8 cellular contexts compared by ENCODE assay signal in the genomic region with DNA sequence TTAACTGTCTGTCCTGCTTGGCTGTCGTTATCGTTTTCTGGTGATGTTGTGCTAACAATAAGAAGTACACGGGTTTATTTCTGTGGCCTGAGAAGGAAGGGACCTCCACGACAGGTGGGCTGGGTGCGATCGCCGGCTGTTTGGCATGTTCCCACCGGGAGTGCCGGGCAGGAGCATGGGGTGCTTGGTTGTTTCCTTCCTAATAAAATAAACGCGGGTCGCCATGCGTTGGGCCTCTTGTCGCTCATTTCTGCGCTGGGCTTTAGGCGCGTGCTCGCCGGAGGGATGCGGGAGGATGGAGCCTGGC. TPM values are rescaled to one million over a fixed set of nuclear protein-coding genes. Genes with fewer than 3 reads are reported as not detected.
DNase-seq lines count a peak whose midpoint lies in the region; ATAC-seq, FAIRE-seq and TF ChIP-seq lines count a peak whose summit lies in the region.

No MANE protein-coding gene starts in this region.

- DNase-seq in BJ (ENCODE audit: low read depth) (no peak), caudate nucleus (lab: John Stamatoyannopoulos, UW) (peak in 1 of 61 donors; percentile 11), natural killer cell (no peak), H54 (ENCODE audit: insufficient read length, low spot score) (no peak), glomerular visceral epithelial cell (ENCODE audit: extremely low spot score) (no peak), omental fat pad (ENCODE audit: low spot score) (no peak), D721Med (ENCODE audit: insufficient read length, low spot score) (no peak)

- TF ChIP-seq CTCF in BJ (IDR thresholded peaks at IDR 0.05; ENCODE audit: insufficient read depth, low read depth, low read length), result no peak
- no peak for TF ChIP-seq CTCF in natural killer cell (IDR thresholded peaks at IDR 0.05)
- TF ChIP-seq CTCF in omental fat pad (IDR thresholded peaks at IDR 0.05), result no peak
- no peak for TF ChIP-seq CTCF in D721Med (IDR thresholded peaks at IDR 0.05; ENCODE audit: insufficient read depth, missing control alignments)

- H3K4me1 Mint-ChIP-seq in natural killer cell, result peaks cover 6 to 10% of the 10 kb centered on the region in 2 donors

- intact Hi-C loops in natural killer cell (cut with micrococcal nuclease), result no loop called here

- peak overlapping the region; percentile 81 to 85 for H3K27ac Mint-ChIP-seq in natural killer cell

- H3K27me3 Mint-ChIP-seq in natural killer cell (ENCODE audit: low read depth in 2 of 2), result no peaks in the 10 kb centered on the region

- H3K9me3 Mint-ChIP-seq in natural killer cell, result no peaks in the 10 kb centered on the region

- CTCF ChIA-PET in BJ (lab: Yijun Ruan, JAX), result no interaction called here

- TF ChIP-seq POLR2A in H54 (IDR thresholded peaks at IDR 0.05; ENCODE audit: low read depth, low read length), result no peak

- H3K9ac ChIP-seq in HUES6 (ENCODE audit: low read length), result peak overlapping the region; percentile 56

- peak overlapping the region; percentile 56 for H3K4me3 Mint-ChIP-seq in natural killer cell

- FAIRE-seq in H54 (lab: Jason Lieb, UNC) (no peak), D721Med (lab: Jason Lieb, UNC) (no peak)

- H3K4me1 ChIP-seq in HUES6 (ENCODE audit: control insufficient read depth, insufficient read depth, low read length), result peaks cover 19% of the 10 kb centered on the region; the same call in 1 of the 2 replicates

- POLR2A ChIA-PET in BJ (lab: Charles Lee), result no interaction called here

- H3K4me3 ChIP-seq in BJ (ENCODE audit: low read depth, low read length) (peak overlapping the region; percentile 37), HUES6 (ENCODE audit: low read depth, low read length) (peak overlapping the region; percentile 61)

- H3K27me3 ChIP-seq in BJ (ENCODE audit: control insufficient read depth, insufficient read depth, low read length) (no peaks in the 10 kb centered on the region), HUES6 (ENCODE audit: control insufficient read depth, insufficient read depth, low read length) (no peaks in the 10 kb centered on the region)

- no peaks in the 10 kb centered on the region for H3K36me3 Mint-ChIP-seq in natural killer cell

- H3K9me3 ChIP-seq in HUES6 (ENCODE audit: control insufficient read depth, insufficient read depth, low read depth, low read length), result peaks cover 34% of the 10 kb centered on the region; the same call in 1 of the 2 replicates

- no peak overlapping the region for H3K27ac ChIP-seq in HUES6 (ENCODE audit: low read depth, low read length)
- H3K27ac ChIP-seq in caudate nucleus (ENCODE audit: low read depth, low read length), result peak overlapping the region; percentile 60

- peaks cover 16% of the 10 kb centered on the region for H3K36me3 ChIP-seq in BJ (ENCODE audit: control insufficient read depth, insufficient read depth, low read length)
- peaks cover 55% of the 10 kb centered on the region for H3K36me3 ChIP-seq in HUES6 (ENCODE audit: control insufficient read depth, insufficient read depth, low read length)

- ATAC-seq in natural killer cell (no peak), omental fat pad (ENCODE audit: low FRiP score) (no peak)

RNA-seq across cellular contexts. Expression of a gene that starts 0.7 kb away (rescaled TPM):
- polyA plus RNA-seq in BJ (2011; rRNA removed), result 149 and 216 TPM in 2 replicates
- 85.4 and 131 TPM in 2 replicates for polyA minus RNA-seq in BJ (2011; rRNA and poly(A)+ RNA removed)
- 100 to 1,000 TPM; 138 to 174 (median 140) TPM for total RNA-seq in natural killer cell
- 100 to 1,000 TPM in 2 of 4 donors, 10 to 100 TPM in 2; 75.3 to 119 (median 96.9) TPM for total RNA-seq in omental fat pad

RNA-seq across cellular contexts. Expression of a gene that starts 7.7 kb away (rescaled TPM):
- polyA plus RNA-seq in BJ (2011; rRNA removed), result 74.8 and 75.0 TPM in 2 replicates
- polyA minus RNA-seq in BJ (2011; rRNA and poly(A)+ RNA removed), result 58.1 and 59.2 TPM in 2 replicates
- total RNA-seq in natural killer cell, result 10 to 100 TPM; 48.9 to 63.2 (median 54.1) TPM
- total RNA-seq in omental fat pad, result 10 to 100 TPM; 49.2 to 83.2 (median 74.9) TPM

RNA-seq across cellular contexts. Expression of a gene that starts 7.8 kb away (rescaled TPM):
- polyA plus RNA-seq in BJ (2011; rRNA removed), result 82.8 and 143 TPM in 2 replicates
- 69.2 and 87.3 TPM in 2 replicates for polyA minus RNA-seq in BJ (2011; rRNA and poly(A)+ RNA removed)
- total RNA-seq in natural killer cell, result 10 to 100 TPM; 62.4 to 71.7 (median 65.9) TPM
- 10 to 100 TPM; 23.8 to 51.8 (median 37.2) TPM for total RNA-seq in omental fat pad

RNA-seq across cellular contexts. Expression of a gene that starts 21.8 kb away (rescaled TPM):
- 16.8 and 36.0 TPM in 2 replicates for polyA plus RNA-seq in BJ (2011; rRNA removed)
- polyA minus RNA-seq in BJ (2011; rRNA and poly(A)+ RNA removed), result 63.3 and 73.0 TPM in 2 replicates
- total RNA-seq in natural killer cell, result 10 to 100 TPM; 20.8 to 34.3 (median 32.2) TPM
- 10 to 100 TPM in 2 of 4 donors, 1 to 10 TPM in 2; 9.7 to 16.9 (median 11.3) TPM for total RNA-seq in omental fat pad

RNA-seq across cellular contexts. Expression of a gene that starts 24.9 kb away (rescaled TPM):
- polyA plus RNA-seq in BJ (2011; rRNA removed), result 13.1 and 24.8 TPM in 2 replicates
- polyA minus RNA-seq in BJ (2011; rRNA and poly(A)+ RNA removed), result 10.1 and 14.6 TPM in 2 replicates
- total RNA-seq in natural killer cell (10 to 100 TPM; 67.3 to 87.2 (median 67.7) TPM), omental fat pad (10 to 100 TPM; 20.8 to 76.3 (median 33.1) TPM)
